ENCODE assay signal across 13 cellular contexts in genomic region chr1:207862241-207862787, GRCh38. TPM values are rescaled to one million over a fixed set of nuclear protein-coding genes. Genes with fewer than 3 reads are reported as not detected.
DNase-seq lines count a peak whose midpoint lies in the region; ATAC-seq, FAIRE-seq and TF ChIP-seq lines count a peak whose summit lies in the region.
"Had no signal": no experiment of that assay in that cellular context is flagged by ENCODE, and none has a peak within 500 bp of the region (broad histone marks: within the 10 kb centered on the region; RNA-seq: fewer than 3 reads in every experiment).

No MANE protein-coding gene starts in this region.

- H3K36me3 ChIP-seq in BLaER1 (peaks cover 9% of the 10 kb centered on the region; the same call in 1 of the 2 replicates), GM12878 (ENCODE audit: control insufficient read depth in 2 of 2, insufficient read depth in 2 of 2, low read length in 1 of 2) (peaks cover 0 to 9% of the 10 kb centered on the region in 2 experiments; a peak in 3 of 4 replicates)

- ATAC-seq in GM12878 (no peak), HG02885 (IDR thresholded peaks at IDR 0.05; ENCODE audit: poor library complexity, unreplicated experiment) (no peak)
- no peak for ATAC-seq in natural killer cell treated with Interleukin-12 subunit alpha and Interleukin-12 subunit beta and Interleukin-15 and Interleukin-18, amount 100 ng/mL, for 72 hours

- BruUV-seq in GM12878 (replicated peaks; lab: Mats Ljungman, UMichigan): no TSS peak

- FAIRE-seq in GM12878 (lab: Jason Lieb, UNC): no peak
- FAIRE-seq: endometrium had no signal

- CTCF ChIA-PET in GM12878 (lab: Yijun Ruan, JAX): interaction anchor here (1.4 to 17.7 kb wide), 6 partner anchors 8 to 65 kb away, joined by 4 to 821 read pairs (median 30); no protein-coding TSS in a partner anchor

- H3K9ac ChIP-seq in BLaER1 (peak overlapping the region; percentile 38; the same call in 1 of the 2 replicates), GM12878 (ENCODE audit: control insufficient read depth, insufficient read depth, low read length) (no peak overlapping the region)

- peaks cover 50% of the 10 kb centered on the region in 2 donors for H3K4me1 Mint-ChIP-seq in natural killer cell treated with Interleukin-12 subunit alpha and Interleukin-12 subunit beta and Interleukin-15 and Interleukin-18, amount 100 ng/mL, for 72 hours (ENCODE audit: low read depth in 2 of 2)

- peaks cover 68% of the 10 kb centered on the region for H3K4me1 ChIP-seq in BLaER1
- H3K4me1 ChIP-seq in GM12878 (ENCODE audit: control insufficient read depth, insufficient read depth, low read length): peaks cover 43% of the 10 kb centered on the region

- no peak overlapping the region for H2AFZ ChIP-seq in GM12878 (ENCODE audit: control insufficient read depth, low read depth, low read length)

- H3K27ac Mint-ChIP-seq in natural killer cell treated with Interleukin-12 subunit alpha and Interleukin-12 subunit beta and Interleukin-15 and Interleukin-18, amount 100 ng/mL, for 72 hours: peak overlapping the region; percentile 91 to 92

- TF ChIP-seq RAD21 in GM12878 (IDR thresholded peaks at IDR 0.05; ENCODE audit: insufficient read depth, low read depth, low read length): no peak

- H4K20me1 ChIP-seq in BLaER1 (peaks cover 3% of the 10 kb centered on the region; the same call in 1 of the 2 replicates), GM12878 (ENCODE audit: control insufficient read depth, insufficient read depth) (no peaks in the 10 kb centered on the region)

- in situ Hi-C loops in GM12878 (cut with MboI): no loop called here

- SMC1A ChIA-PET in GM12878 (lab: Charles Lee; ENCODE audit: uncharacterized antibody, unreplicated experiment): interaction anchor here (0.7 to 21.3 kb wide), 11 partner anchors 10 to 85 kb away, joined by 3 to 444 read pairs (median 9); no protein-coding TSS in a partner anchor

- TF ChIP-seq POLR2A in GM12878 (IDR thresholded peaks at IDR 0.05; ENCODE audit: low read depth, low read length): no peak

- RAD21 ChIA-PET in GM12878 (lab: Charles Lee; ENCODE audit: unreplicated experiment): interaction anchor here (1.0 to 16.7 kb wide), 10 partner anchors 10 to 101 kb away, joined by 3 to 265 read pairs (median 6); no protein-coding TSS in a partner anchor

- DNase-seq in HL-60 (ENCODE audit: low read depth in 1 of 2, low spot score in 1 of 2) (no peak), GM12878 (ENCODE audit: low read depth, low spot score) (no peak), head of caudate nucleus (no peak), RKO (ENCODE audit: low spot score) (no peak), NCI-H187 treated with DMSO at 0.1 percent for 48 hours (lab: John Stamatoyannopoulos, UW) (no peak)
- no peak for DNase-seq in natural killer cell treated with Interleukin-12 subunit alpha and Interleukin-12 subunit beta and Interleukin-15 and Interleukin-18, amount 100 ng/mL, for 72 hours (ENCODE audit: low spot score)
- DNase-seq: activated CD4-positive, CD25-positive, alpha-beta regulatory T cell; aorta; DMS 273 treated with DMSO at 0.1 percent for 48 hours; NCI-H446 treated with DMSO at 0.1 percent for 48 hours had no signal

- no peak for TF ChIP-seq EP300 in GM12878 (IDR thresholded peaks at IDR 0.05; ENCODE audit: borderline replicate concordance in 1 of 2, control insufficient read depth in 1 of 2, low read depth in 2 of 2, low read length in 2 of 2)

- intact Hi-C loops in GM12878 (cut with micrococcal nuclease; ENCODE audit: unreplicated experiment) (loop anchor here (5.0 kb wide), 1 partner anchor 105 kb away; no protein-coding TSS in a partner anchor), head of caudate nucleus (cut with DNase I) (no loop called here)

- H3K4me3 Mint-ChIP-seq in natural killer cell treated with Interleukin-12 subunit alpha and Interleukin-12 subunit beta and Interleukin-15 and Interleukin-18, amount 100 ng/mL, for 72 hours: peak overlapping the region; percentile 80

- H3K9me3 Mint-ChIP-seq in natural killer cell treated with Interleukin-12 subunit alpha and Interleukin-12 subunit beta and Interleukin-15 and Interleukin-18, amount 100 ng/mL, for 72 hours: no peaks in the 10 kb centered on the region

- H3K4me3 ChIP-seq in BLaER1 (no peak overlapping the region), HL-60 (replicated peaks; ENCODE audit: insufficient read depth, low read length) (no peak overlapping the region), GM12878 (no peak overlapping the region)

- peaks cover 11% of the 10 kb centered on the region for H3K36me3 Mint-ChIP-seq in natural killer cell treated with Interleukin-12 subunit alpha and Interleukin-12 subunit beta and Interleukin-15 and Interleukin-18, amount 100 ng/mL, for 72 hours

- POLR2A ChIA-PET in GM12878 (lab: Charles Lee): interaction anchor here (0.5 to 22.9 kb wide), 8 partner anchors 10 to 36 kb away, joined by 3 to 620 read pairs (median 8); no protein-coding TSS in a partner anchor

- no peak for TF ChIP-seq CTCF in HL-60 (IDR thresholded peaks at IDR 0.05; ENCODE audit: insufficient read depth, low read length)
- TF ChIP-seq CTCF in GM12878 (IDR thresholded peaks at IDR 0.05 in 2 of 3, conservative IDR thresholded peaks at IDR 0.05 in 1 of 3; ENCODE audit: control insufficient read depth in 2 of 3, extremely low read depth in 1 of 3, insufficient read depth in 1 of 3, low read depth in 3 of 3, low read length in 3 of 3): no peak

- H3K27ac ChIP-seq in BLaER1 (peak overlapping the region; percentile 66), HL-60 (replicated peaks) (peak overlapping the region; percentile 91), GM12878 (ENCODE audit: control insufficient read depth, insufficient read depth) (peak overlapping the region; percentile 61)

- H3K27me3 ChIP-seq in BLaER1: no peaks in the 10 kb centered on the region
- H3K27me3 ChIP-seq in HL-60 (ENCODE audit: insufficient read depth, poor library complexity, severe bottlenecking): no peaks in the 10 kb centered on the region
- H3K27me3 ChIP-seq in GM12878 (replicated peaks in 1 of 2; ENCODE audit: control insufficient read depth in 2 of 2, insufficient read depth in 2 of 2, low read length in 1 of 2): no peaks in the 10 kb centered on the region

- peaks cover 5% of the 10 kb centered on the region for H3K79me2 ChIP-seq in GM12878 (ENCODE audit: control insufficient read depth, insufficient read depth, low read length)

- no peaks in the 10 kb centered on the region for H3K27me3 Mint-ChIP-seq in natural killer cell treated with Interleukin-12 subunit alpha and Interleukin-12 subunit beta and Interleukin-15 and Interleukin-18, amount 100 ng/mL, for 72 hours

- H3K4me2 ChIP-seq in BLaER1 (peak overlapping the region; percentile 74), GM12878 (ENCODE audit: control insufficient read depth, insufficient read depth) (peak overlapping the region; percentile 75; the same call in 1 of the 2 replicates)

- H3K9me3 ChIP-seq in BLaER1 (no peaks in the 10 kb centered on the region), GM12878 (replicated peaks; ENCODE audit: control insufficient read depth, insufficient read depth, low read length) (no peaks in the 10 kb centered on the region)

- 53% methylated on average over 2 of the region's 2 CpGs for WGBS in GM12878 (ENCODE audit: insufficient coverage, insufficient replicate concordance, low lambda C conversion rate, missing lambda C conversion rate)

TF ChIP-seq in GM12878, 131 proteins besides CTCF, POLR2A, EP300 and RAD21:
- TF ChIP-seq GABPA (IDR thresholded peaks at IDR 0.05; ENCODE audit: low read depth): no peak
- TF ChIP-seq RCOR1 (conservative IDR thresholded peaks at IDR 0.05; ENCODE audit: low read depth, low read length): 0 out of 2 replicates have a peak, but pooled peaks have one; percentile 3
- TF ChIP-seq NFIC (IDR thresholded peaks at IDR 0.05; ENCODE audit: low read depth, low read length): 0 out of 2 replicates have a peak, but pooled peaks have one; percentile 7
- no peak for TF ChIP-seq ATF2 (IDR thresholded peaks at IDR 0.05; ENCODE audit: low read length)
- no peak for TF ChIP-seq SUZ12 (IDR thresholded peaks at IDR 0.05; ENCODE audit: unreplicated experiment)
TF ChIP-seq in GM12878: peak in this region for 2.

RNA-seq across cellular contexts. Expression of gene CD34, which starts 48.6 kb away (rescaled TPM):
- 0.22 TPM in 1 of 2 replicates, not detected in the other for total RNA-seq in GM12878 (2013; cell fraction: nucleolus; rRNA removed)
- total RNA-seq in GM12878 (2014; rRNA removed): not detected in 2 replicates
- not detected in 2 replicates for total RNA-seq in GM12878 (2014; rRNA removed; fragmentation: Illumina TruSeq; extraction: Trizol)
- 0.08 TPM in 1 of 2 replicates, not detected in the other for total RNA-seq in GM12878 (2021)
- polyA plus RNA-seq in GM12878 (2011; ENCODE audit: low read depth): not detected
- under 0.01 and 0.03 TPM in 2 replicates for polyA plus RNA-seq in GM12878 (2011; rRNA removed)
- 0.02 and 0.03 TPM in 2 replicates for polyA plus RNA-seq in GM12878 (2011; cell fraction: cytosol; rRNA removed)
- 0.01 TPM in 1 of 2 replicates, not detected in the other for polyA plus RNA-seq in GM12878 (2011; cell fraction: nucleus; rRNA removed)
- not detected in 2 replicates for polyA plus RNA-seq in GM12878 (2012)
- not detected in 2 replicates for polyA plus RNA-seq in GM12878 (2014; fragmentation: Illumina TruSeq; extraction: Trizol)
- under 1 TPM in 1 of 2 experiments, not detected in 1; 0.02 TPM for polyA plus RNA-seq in GM12878 (2014; fragmentation: Nextera tagmentation; extraction: Ambion mirVana)
- polyA plus RNA-seq in GM12878 (2014; rRNA removed): 0.03 and 0.05 TPM in 2 replicates
- polyA plus RNA-seq in GM12878 (2016; fragmentation: Nextera tagmentation; extraction: Ambion mirVana): not detected
- under 0.01 TPM in 1 of 2 replicates, not detected in the other for polyA minus RNA-seq in GM12878 (2011; rRNA and poly(A)+ RNA removed)
- polyA minus RNA-seq in GM12878 (2011; cell fraction: cytosol; rRNA and poly(A)+ RNA removed): not detected in 2 replicates
- under 0.01 TPM in 2 replicates for polyA minus RNA-seq in GM12878 (2011; cell fraction: nucleus; rRNA and poly(A)+ RNA removed)
- not detected for total RNA-seq in natural killer cell treated with Interleukin-12 subunit alpha and Interleukin-12 subunit beta and Interleukin-15 and Interleukin-18, amount 100 ng/mL, for 72 hours
